In genomic region chr1:233613252-233614172, GRCh38 we compare ENCODE assay signal across 1 cellular context.
TF ChIP-seq lines count a peak whose summit lies in the region.

TSS of gene KCNK1 (plus strand) at chr1:233614106. CDS start at chr1:233614172, 66 bp downstream.

TF ChIP-seq in HCT116, 20 proteins besides CTCF, POLR2A, EP300 and RAD21 (continued from another document):
- TF ChIP-seq, protein P1, sequence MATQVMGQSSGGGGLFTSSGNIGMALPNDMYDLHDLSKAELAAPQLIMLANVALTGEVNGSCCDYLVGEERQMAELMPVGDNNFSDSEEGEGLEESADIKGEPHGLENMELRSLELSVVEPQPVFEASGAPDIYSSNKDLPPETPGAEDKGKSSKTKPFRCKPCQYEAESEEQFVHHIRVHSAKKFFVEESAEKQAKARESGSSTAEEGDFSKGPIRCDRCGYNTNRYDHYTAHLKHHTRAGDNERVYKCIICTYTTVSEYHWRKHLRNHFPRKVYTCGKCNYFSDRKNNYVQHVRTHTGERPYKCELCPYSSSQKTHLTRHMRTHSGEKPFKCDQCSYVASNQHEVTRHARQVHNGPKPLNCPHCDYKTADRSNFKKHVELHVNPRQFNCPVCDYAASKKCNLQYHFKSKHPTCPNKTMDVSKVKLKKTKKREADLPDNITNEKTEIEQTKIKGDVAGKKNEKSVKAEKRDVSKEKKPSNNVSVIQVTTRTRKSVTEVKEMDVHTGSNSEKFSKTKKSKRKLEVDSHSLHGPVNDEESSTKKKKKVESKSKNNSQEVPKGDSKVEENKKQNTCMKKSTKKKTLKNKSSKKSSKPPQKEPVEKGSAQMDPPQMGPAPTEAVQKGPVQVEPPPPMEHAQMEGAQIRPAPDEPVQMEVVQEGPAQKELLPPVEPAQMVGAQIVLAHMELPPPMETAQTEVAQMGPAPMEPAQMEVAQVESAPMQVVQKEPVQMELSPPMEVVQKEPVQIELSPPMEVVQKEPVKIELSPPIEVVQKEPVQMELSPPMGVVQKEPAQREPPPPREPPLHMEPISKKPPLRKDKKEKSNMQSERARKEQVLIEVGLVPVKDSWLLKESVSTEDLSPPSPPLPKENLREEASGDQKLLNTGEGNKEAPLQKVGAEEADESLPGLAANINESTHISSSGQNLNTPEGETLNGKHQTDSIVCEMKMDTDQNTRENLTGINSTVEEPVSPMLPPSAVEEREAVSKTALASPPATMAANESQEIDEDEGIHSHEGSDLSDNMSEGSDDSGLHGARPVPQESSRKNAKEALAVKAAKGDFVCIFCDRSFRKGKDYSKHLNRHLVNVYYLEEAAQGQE (IDR thresholded peaks at IDR 0.05; ENCODE audit: low read depth) = no peak
- TF ChIP-seq SRF (IDR thresholded peaks at IDR 0.05; ENCODE audit: low read depth) (no peak), CBX3 (IDR thresholded peaks at IDR 0.05; ENCODE audit: low read depth) (no peak; the same call in 1 of the 2 replicates), EZH2 (IDR thresholded peaks at IDR 0.05) (no peak), ZNF274 (IDR thresholded peaks at IDR 0.05; ENCODE audit: low read depth, low read length) (no peak)
